ENCODE assay signal across 8 cellular contexts in genomic region chr19:20776083-20777076, GRCh38. TPM values are rescaled to one million over a fixed set of nuclear protein-coding genes. Genes with fewer than 3 reads are reported as not detected.
A peak's percentile ranks its signal among the peaks of the same experiment; 100 is the strongest.
DNase-seq lines count a peak whose midpoint lies in the region; ATAC-seq and TF ChIP-seq lines count a peak whose summit lies in the region.

Gene ZNF66 (plus strand): TSS chr19:20776304. CDS start chr19:20776448, 144 bp downstream.

- peaks cover 15% of the 10 kb centered on the region for H3K4me1 Mint-ChIP-seq in activated T-cell treated with anti-CD3 and anti-CD28 coated beads, Interleukin-2, amount 50 U/mL, for 4 hours (ENCODE audit: low read depth)

- peak within 1 kb of the TSS; percentile 99 for H3K4me3 Mint-ChIP-seq in activated T-cell treated with anti-CD3 and anti-CD28 coated beads, Interleukin-2, amount 50 U/mL, for 4 hours

- TF ChIP-seq POLR2A in esophagus squamous epithelium (IDR thresholded peaks at IDR 0.05), result peak in 3 of 4 donors; percentile 38 to 59 (median 59)

- H3K4me1 ChIP-seq in esophagus squamous epithelium, result peaks cover 0 to 6% (median 4%) of the 10 kb centered on the region in 3 donors

- no peaks in the 10 kb centered on the region for H3K9me3 ChIP-seq in esophagus squamous epithelium

- H3K27me3 ChIP-seq in esophagus squamous epithelium, result no peaks in the 10 kb centered on the region

- ATAC-seq in GM19467 (IDR thresholded peaks at IDR 0.05; ENCODE audit: unreplicated experiment), result peak; percentile 91
- peak; percentile 98 to 99 for ATAC-seq in activated T-cell treated with anti-CD3 and anti-CD28 coated beads, Interleukin-2, amount 50 U/mL, for 4 hours

- no peaks in the 10 kb centered on the region for H3K27me3 Mint-ChIP-seq in activated T-cell treated with anti-CD3 and anti-CD28 coated beads, Interleukin-2, amount 50 U/mL, for 4 hours (ENCODE audit: low read depth)

- peaks cover 13% of the 10 kb centered on the region for H3K9me3 Mint-ChIP-seq in activated T-cell treated with anti-CD3 and anti-CD28 coated beads, Interleukin-2, amount 50 U/mL, for 4 hours

- 0 to 3% methylated on average over 26 to 27 of the region's 42 CpGs for WGBS in esophagus squamous epithelium, 2 donors

- H3K36me3 Mint-ChIP-seq in activated T-cell treated with anti-CD3 and anti-CD28 coated beads, Interleukin-2, amount 50 U/mL, for 4 hours (ENCODE audit: insufficient read depth), result peaks cover 21% of the 10 kb centered on the region

- H3K4me3 ChIP-seq in esophagus squamous epithelium, result peak within 1 kb of the TSS; percentile 65 to 87 (median 78)

- DNase-seq in COLO829 (ENCODE audit: low spot score) (peak; percentile 50), HS-5 (ENCODE audit: low read depth) (peak; percentile 75), OCI-M2 (lab: John Stamatoyannopoulos, UW; ENCODE audit: unreplicated experiment) (peak; percentile 88), esophagus squamous epithelium (lab: John Stamatoyannopoulos, UW) (peak; percentile 69), myocyte (ENCODE audit: low read depth) (peak; percentile 99)
- DNase-seq in activated T-cell treated with anti-CD3 and anti-CD28 coated beads, Interleukin-2, amount 50 U/mL, for 4 hours, result peak; percentile 91
- peak; percentile 84 to 93 for DNase-seq in stimulated activated CD8-positive, alpha-beta memory T cell treated with anti-CD3 and anti-CD28 coated beads, Interleukin-7, amount 100 ng/mL, for 4 hours (ENCODE audit: low read depth in 2 of 2)

- intact Hi-C loops in esophagus squamous epithelium (cut with DNase I), result no loop called here

- H3K27ac ChIP-seq in esophagus squamous epithelium, result peak within 1 kb of the TSS; percentile 75 to 88 (median 76)

- no peak for TF ChIP-seq CTCF in esophagus squamous epithelium (IDR thresholded peaks at IDR 0.05)

- H3K36me3 ChIP-seq in esophagus squamous epithelium, result peaks cover 0 to 17% (median 0%) of the 10 kb centered on the region in 3 donors

RNA-seq across cellular contexts. Expression of gene ZNF66, which starts in this region (rescaled TPM):
- 1 to 10 TPM; 4.5 to 6.1 (median 4.7) TPM for total RNA-seq in activated T-cell treated with anti-CD3 and anti-CD28 coated beads, Interleukin-2, amount 50 U/mL, for 4 hours
- total RNA-seq in esophagus squamous epithelium (1 to 10 TPM; 2.8 to 7.1 (median 4.7) TPM), myocyte (0.64 and 3.4 TPM in 2 replicates)
- polyA plus RNA-seq in myocyte (2012), result 0.67 TPM

Comparison
In these comparisons a context has a peak if more than half of its experiments do, and no peak if none do; other contexts are left out.
1. Peak in every context shown above with its lines: DNase-seq, ATAC-seq, H3K4me3 ChIP-seq and H3K27ac ChIP-seq.